Comparison of ENCODE assay signal across 22 cellular contexts in the genomic region with DNA sequence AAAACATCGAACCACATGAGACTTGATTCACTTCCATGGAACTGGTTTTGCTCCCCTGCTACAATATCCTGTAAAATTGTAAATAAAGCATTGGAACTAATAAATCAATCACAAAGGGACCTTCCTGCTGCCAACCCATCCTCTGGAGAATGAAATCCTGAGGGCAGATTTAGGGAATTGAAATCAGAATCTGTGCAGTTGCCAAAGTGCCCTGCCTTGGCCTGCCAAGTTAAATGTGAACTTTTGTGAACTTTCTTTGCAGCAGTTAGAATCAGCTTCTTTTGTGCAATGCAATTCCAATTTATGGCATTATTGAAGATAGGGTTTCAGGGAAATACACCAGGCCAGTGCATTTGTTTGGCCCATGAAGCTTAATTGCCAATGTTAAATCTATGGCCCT.
DNase-seq lines count a peak whose midpoint lies in the region; ATAC-seq and TF ChIP-seq lines count a peak whose summit lies in the region.
"Had no signal": no experiment of that assay in that cellular context is flagged by ENCODE, and none has a peak within 500 bp of the region (broad histone marks: within the 10 kb centered on the region; RNA-seq: fewer than 3 reads in every experiment).

No MANE protein-coding gene starts in this region.

- H3K9me3 ChIP-seq in Peyer's patch (no peaks in the 10 kb centered on the region), esophagus squamous epithelium (no peaks in the 10 kb centered on the region), thoracic aorta (no peaks in the 10 kb centered on the region)
- H3K9me3 ChIP-seq: HAP-1, heart right ventricle had no signal

- H3K4me3 ChIP-seq in Peyer's patch: no peak overlapping the region
- H3K4me3 ChIP-seq in esophagus squamous epithelium: no peak overlapping the region
- no peak overlapping the region for H3K4me3 ChIP-seq in thoracic aorta
- H3K4me3 ChIP-seq: cardiac muscle cell, GM12878, HAP-1, heart right ventricle had no signal

- ATAC-seq in thoracic aorta (ENCODE audit: insufficient number of reproducible peaks, low FRiP score, low read depth) (no peak), HG03196 (IDR thresholded peaks at IDR 0.05; ENCODE audit: unreplicated experiment) (no peak), GM18511 (IDR thresholded peaks at IDR 0.05; ENCODE audit: unreplicated experiment) (no peak)
- ATAC-seq: activated naive CD8-positive, alpha-beta T cell treated with anti-CD3 and anti-CD28 coated beads, Interleukin-2, amount 50 U/mL, for 24 hours; GM12878; stimulated activated naive CD8-positive, alpha-beta T cell treated with anti-CD3 and anti-CD28 coated beads, Interleukin-15, amount 100 ng/mL, for 72 hours had no signal

- H3K4me1 Mint-ChIP-seq in nephron: peaks cover 35% of the 10 kb centered on the region
- H3K4me1 Mint-ChIP-seq: activated naive CD8-positive, alpha-beta T cell treated with anti-CD3 and anti-CD28 coated beads, Interleukin-2, amount 50 U/mL, for 24 hours; stimulated activated naive CD8-positive, alpha-beta T cell treated with anti-CD3 and anti-CD28 coated beads, Interleukin-15, amount 100 ng/mL, for 72 hours had no signal

- H3K27me3 ChIP-seq in Peyer's patch (no peaks in the 10 kb centered on the region), esophagus squamous epithelium (no peaks in the 10 kb centered on the region), thoracic aorta (replicated peaks; ENCODE audit: insufficient read depth) (no peaks in the 10 kb centered on the region)
- H3K27me3 ChIP-seq: cardiac muscle cell, heart right ventricle had no signal

- H3K27me3 Mint-ChIP-seq in nephron (ENCODE audit: low read depth): no peaks in the 10 kb centered on the region
- H3K27me3 Mint-ChIP-seq: activated naive CD8-positive, alpha-beta T cell treated with anti-CD3 and anti-CD28 coated beads, Interleukin-2, amount 50 U/mL, for 24 hours; stimulated activated naive CD8-positive, alpha-beta T cell treated with anti-CD3 and anti-CD28 coated beads, Interleukin-15, amount 100 ng/mL, for 72 hours had no signal

- TF ChIP-seq POLR2A in Peyer's patch (IDR thresholded peaks at IDR 0.05): no peak
- TF ChIP-seq POLR2A in esophagus squamous epithelium (IDR thresholded peaks at IDR 0.05): no peak

- intact Hi-C loops in esophagus squamous epithelium (cut with DNase I): no loop called here

- no peaks in the 10 kb centered on the region for H3K36me3 ChIP-seq in Peyer's patch
- no peaks in the 10 kb centered on the region for H3K36me3 ChIP-seq in esophagus squamous epithelium
- H3K36me3 ChIP-seq in thoracic aorta: no peaks in the 10 kb centered on the region
- H3K36me3 ChIP-seq: cardiac muscle cell, HAP-1, heart right ventricle had no signal

- H3K9me3 Mint-ChIP-seq in nephron: no peaks in the 10 kb centered on the region
- H3K9me3 Mint-ChIP-seq: activated naive CD8-positive, alpha-beta T cell treated with anti-CD3 and anti-CD28 coated beads, Interleukin-2, amount 50 U/mL, for 24 hours; activated T-helper 2 cell treated with anti-CD3 and anti-CD28 coated beads, Interferon-gamma antibody, Interleukin-2, Interleukin-4, amounts not matched to agents 10 μg/mL and 5 μg/mL and 100 μg/mL, durations not matched to agents 14 hours and 24 hours and 36 hours; stimulated activated naive CD8-positive, alpha-beta T cell treated with anti-CD3 and anti-CD28 coated beads, Interleukin-15, amount 100 ng/mL, for 72 hours; T-helper 2 cell treated with Interferon-gamma antibody and Interleukin-4, amounts not matched to agents 5 μg/mL and 100 μg/mL, for 36 hours had no signal

- H3K4me1 ChIP-seq in Peyer's patch: peaks cover 0 to 14% (median 1%) of the 10 kb centered on the region in 4 donors
- peaks cover 0 to 31% (median 20%) of the 10 kb centered on the region in 3 donors for H3K4me1 ChIP-seq in esophagus squamous epithelium
- H3K4me1 ChIP-seq in thoracic aorta (ENCODE audit: control insufficient read depth in 1 of 2, low read depth in 2 of 2): peaks cover 16 to 23% of the 10 kb centered on the region in 2 donors
- H3K4me1 ChIP-seq: HAP-1 had no signal

- peak overlapping the region in 3 of 4 donors; percentile 62 to 90 (median 75) for H3K27ac ChIP-seq in Peyer's patch
- peak overlapping the region in 3 of 4 donors; percentile 46 to 79 (median 67) for H3K27ac ChIP-seq in esophagus squamous epithelium
- H3K27ac ChIP-seq in thoracic aorta: peak overlapping the region; percentile 34 to 47
- H3K27ac ChIP-seq: cardiac muscle cell had no signal

- H3K36me3 Mint-ChIP-seq in nephron (ENCODE audit: low read depth): no peaks in the 10 kb centered on the region

- WGBS in esophagus squamous epithelium, 2 donors: 0% methylated on average over 1 of the region's 1 CpG

- DNase-seq in Peyer's patch: no peak
- no peak for DNase-seq in esophagus squamous epithelium (lab: John Stamatoyannopoulos, UW)
- no peak for DNase-seq in thoracic aorta (ENCODE audit: low spot score)
- DNase-seq in SKM-1 (lab: John Stamatoyannopoulos, UW; ENCODE audit: unreplicated experiment): no peak
- DNase-seq: activated CD4-positive, CD25-positive, alpha-beta regulatory T cell treated with anti-CD3 and anti-CD28 coated beads, Interleukin-2, amount 50 U/mL, for 72 hours; activated CD8-positive, alpha-beta memory T cell treated with anti-CD3 and anti-CD28 coated beads for 24 hours; activated naive CD8-positive, alpha-beta T cell treated with anti-CD3 and anti-CD28 coated beads, Interleukin-2, amount 50 U/mL, for 24 hours; DMS 273 treated with DMSO at 0.1 percent for 48 hours; GF-D8; heart right ventricle; NCI-H2081 treated with DMSO at 0.1 percent for 48 hours; NCI-H524 treated with DMSO at 0.1 percent for 48 hours; SIG-M5; stimulated activated naive CD8-positive, alpha-beta T cell treated with anti-CD3 and anti-CD28 coated beads, Interleukin-15, amount 100 ng/mL, for 72 hours had no signal

- peak overlapping the region; percentile 81 to 97 (median 91) for H3K27ac Mint-ChIP-seq in nephron
- H3K27ac Mint-ChIP-seq: activated naive CD8-positive, alpha-beta T cell treated with anti-CD3 and anti-CD28 coated beads, Interleukin-2, amount 50 U/mL, for 24 hours; activated T-helper 2 cell treated with anti-CD3 and anti-CD28 coated beads, Interferon-gamma antibody, Interleukin-2, Interleukin-4, amounts not matched to agents 10 μg/mL and 5 μg/mL and 100 μg/mL, durations not matched to agents 14 hours and 24 hours and 36 hours; stimulated activated naive CD8-positive, alpha-beta T cell treated with anti-CD3 and anti-CD28 coated beads, Interleukin-15, amount 100 ng/mL, for 72 hours; T-helper 2 cell treated with Interferon-gamma antibody and Interleukin-4, amounts not matched to agents 5 μg/mL and 100 μg/mL, for 36 hours had no signal

- TF ChIP-seq CTCF in Peyer's patch (IDR thresholded peaks at IDR 0.05) (no peak), esophagus squamous epithelium (IDR thresholded peaks at IDR 0.05) (no peak), nephron (IDR thresholded peaks at IDR 0.05; ENCODE audit: unreplicated experiment in 3 of 3) (no peak), thoracic aorta (IDR thresholded peaks at IDR 0.05) (no peak)

- H3K4me3 Mint-ChIP-seq in nephron: no peak overlapping the region
- H3K4me3 Mint-ChIP-seq: activated naive CD8-positive, alpha-beta T cell treated with anti-CD3 and anti-CD28 coated beads, Interleukin-2, amount 50 U/mL, for 24 hours; stimulated activated naive CD8-positive, alpha-beta T cell treated with anti-CD3 and anti-CD28 coated beads, Interleukin-15, amount 100 ng/mL, for 72 hours; T-helper 2 cell treated with Interferon-gamma antibody and Interleukin-4, amounts not matched to agents 5 μg/mL and 100 μg/mL, for 36 hours had no signal
